ENCODE assay signal across 8 cellular contexts in genomic region chr1:27137544-27138075, GRCh38. TPM values are rescaled to one million over a fixed set of nuclear protein-coding genes. Genes with fewer than 3 reads are reported as not detected.
DNase-seq lines count a peak whose midpoint lies in the region; ATAC-seq, FAIRE-seq and TF ChIP-seq lines count a peak whose summit lies in the region.

No MANE protein-coding gene starts in this region.

- peaks cover 1% of the 10 kb centered on the region for H3K36me3 ChIP-seq in bronchial epithelial cell (ENCODE audit: control insufficient read depth, insufficient read depth, low read length)
- H3K36me3 ChIP-seq in upper lobe of left lung: no peaks in the 10 kb centered on the region

- TF ChIP-seq CTCF in bronchial epithelial cell (IDR thresholded peaks at IDR 0.05; ENCODE audit: insufficient read depth, low read length, severe bottlenecking) (no peak), upper lobe of left lung (IDR thresholded peaks at IDR 0.05) (no peak)

- peak overlapping the region; percentile 98 for H3K27ac Mint-ChIP-seq in activated T-cell treated with anti-CD3 and anti-CD28 coated beads, Interleukin-2, amount 50 U/mL, for 24 hours

- H3K4me1 ChIP-seq in upper lobe of left lung: peaks cover 36 to 69% (median 52%) of the 10 kb centered on the region in 4 donors

- no peaks in the 10 kb centered on the region for H3K9me3 Mint-ChIP-seq in activated T-cell treated with anti-CD3 and anti-CD28 coated beads, Interleukin-2, amount 50 U/mL, for 24 hours

- H3K27me3 Mint-ChIP-seq in activated T-cell treated with anti-CD3 and anti-CD28 coated beads, Interleukin-2, amount 50 U/mL, for 24 hours: no peaks in the 10 kb centered on the region

- H3K36me3 Mint-ChIP-seq in activated T-cell treated with anti-CD3 and anti-CD28 coated beads, Interleukin-2, amount 50 U/mL, for 24 hours (ENCODE audit: low read depth): peaks cover 25% of the 10 kb centered on the region

- no peaks in the 10 kb centered on the region for H3K9me3 ChIP-seq in upper lobe of left lung

- peaks cover 63% of the 10 kb centered on the region for H3K4me1 Mint-ChIP-seq in activated T-cell treated with anti-CD3 and anti-CD28 coated beads, Interleukin-2, amount 50 U/mL, for 24 hours (ENCODE audit: low read depth)

- peak overlapping the region; percentile 80 for H3K4me3 Mint-ChIP-seq in activated T-cell treated with anti-CD3 and anti-CD28 coated beads, Interleukin-2, amount 50 U/mL, for 24 hours

- no peak overlapping the region for H3K4me3 ChIP-seq in bronchial epithelial cell (ENCODE audit: low read depth, low read length)
- no peak overlapping the region for H3K4me3 ChIP-seq in upper lobe of left lung

- H3K27me3 ChIP-seq in bronchial epithelial cell (ENCODE audit: control insufficient read depth, insufficient read depth, low read length) (no peaks in the 10 kb centered on the region), upper lobe of left lung (no peaks in the 10 kb centered on the region)

- TF ChIP-seq POLR2A in upper lobe of left lung (IDR thresholded peaks at IDR 0.05): no peak

- no peak for DNase-seq in activated T-cell treated with anti-CD3 and anti-CD28 coated beads, Interleukin-2, amount 50 U/mL, for 24 hours
- DNase-seq in activated T-cell treated with anti-CD3 and anti-CD28 coated beads for 4 hours: no peak
- peak; percentile 60 for DNase-seq in bronchial epithelial cell (ENCODE audit: low read depth)
- DNase-seq in medulla oblongata (ENCODE audit: extremely low spot score): peak; percentile 33
- peak; percentile 48 to 77 for DNase-seq in upper lobe of left lung
- DNase-seq in NCI-H446 treated with DMSO at 0.1 percent for 48 hours (lab: John Stamatoyannopoulos, UW): no peak
- no peak for DNase-seq in hypothalamus (lab: John Stamatoyannopoulos, UW)

- peak overlapping the region; percentile 79 to 90 (median 84) for H3K27ac ChIP-seq in upper lobe of left lung

- TF ChIP-seq EP300 in upper lobe of left lung (IDR thresholded peaks at IDR 0.05): no peak

- no peak for FAIRE-seq in bronchial epithelial cell (lab: Jason Lieb, UNC)

- WGBS in upper lobe of left lung, 2 donors: 66 to 93% methylated on average over 3 to 11 of the region's 11 CpGs

- peak; percentile 51 to 68 for ATAC-seq in upper lobe of left lung (ENCODE audit: low FRiP score in 2 of 2)
- no peak for ATAC-seq in GM18498 (IDR thresholded peaks at IDR 0.05; ENCODE audit: unreplicated experiment)

RNA-seq across cellular contexts. Expression of gene SLC9A1, which starts 17.3 kb away (rescaled TPM):
- total RNA-seq in bronchial epithelial cell: 5.0 and 22.8 TPM in 2 replicates
- 10 to 100 TPM; 18.1 to 51.4 (median 31.5) TPM for total RNA-seq in upper lobe of left lung

Comparison
In these comparisons a context has a peak if more than half of its experiments do, and no peak if none do; other contexts are left out.
1. DNase-seq: peak in bronchial epithelial cell (single experiment), medulla oblongata (single experiment) and upper lobe of left lung (2 of 2); none in activated T-cell treated with anti-CD3 and anti-CD28 coated beads, Interleukin-2, amount 50 U/mL, for 24 hours (single experiment), activated T-cell treated with anti-CD3 and anti-CD28 coated beads for 4 hours (single experiment), NCI-H446 treated with DMSO at 0.1 percent for 48 hours (single experiment) and hypothalamus (0 of 51).